In genomic region chr10:34033067-34033466, GRCh38 we compare ENCODE assay signal across 25 cellular contexts.
"Had no signal": no experiment of that assay in that cellular context is flagged by ENCODE, and none has a peak within 500 bp of the region (broad histone marks: within the 10 kb centered on the region; RNA-seq: fewer than 3 reads in every experiment).

No MANE protein-coding gene starts in this region.

- H3K4me3 ChIP-seq: coronary artery, esophagus squamous epithelium, prostate gland, right atrium auricular region, sigmoid colon, stomach, thyroid gland, vagina had no signal

- FAIRE-seq: endothelial cell of umbilical vein, frontal cortex, keratinocyte had no signal

- DNase-seq: dermis blood vessel endothelial cell; effector memory CD4-positive, alpha-beta T cell; erythroblast; esophagus squamous epithelium; mesendoderm; midbrain; naive thymus-derived CD8-positive, alpha-beta T cell; nephron progenitor cell; nucleus accumbens; sigmoid colon; stimulated activated CD4-positive, alpha-beta T cell treated with anti-CD3 and anti-CD28 coated beads, Interleukin-2, amount 100 ng/mL, for 24 hours; stimulated activated CD4-positive, alpha-beta T cell treated with anti-CD3 and anti-CD28 coated beads, Interleukin-4, amount 100 ng/mL, for 24 hours; stimulated activated naive CD4-positive, alpha-beta T cell treated with Interleukin-2 at 50 U/mL for 16 hours; stomach; thyroid gland; trophoblast cell had no signal

- H3K4me1 ChIP-seq: prostate gland, thyroid gland had no signal

- H3K27ac ChIP-seq: coronary artery, esophagus squamous epithelium, prostate gland, right atrium auricular region, sigmoid colon, stomach, thyroid gland, vagina had no signal

- H3K27me3 ChIP-seq: esophagus squamous epithelium, right atrium auricular region, sigmoid colon, stomach, thyroid gland, vagina had no signal

- H3K36me3 ChIP-seq: esophagus squamous epithelium, prostate gland, right atrium auricular region, sigmoid colon, stomach, thyroid gland, vagina had no signal

- H3K9me3 ChIP-seq: esophagus squamous epithelium, prostate gland, right atrium auricular region, sigmoid colon, thyroid gland, vagina had no signal

- ATAC-seq: left lobe of liver; naive thymus-derived CD8-positive, alpha-beta T cell; stimulated activated effector memory CD8-positive, alpha-beta T cell treated with anti-CD3 and anti-CD28 coated beads, Interleukin-12 subunit alpha, Interleukin-12 subunit beta, amount 100 ng/mL, for 72 hours had no signal
